1 cellular context compared by ENCODE assay signal in the genomic region with DNA sequence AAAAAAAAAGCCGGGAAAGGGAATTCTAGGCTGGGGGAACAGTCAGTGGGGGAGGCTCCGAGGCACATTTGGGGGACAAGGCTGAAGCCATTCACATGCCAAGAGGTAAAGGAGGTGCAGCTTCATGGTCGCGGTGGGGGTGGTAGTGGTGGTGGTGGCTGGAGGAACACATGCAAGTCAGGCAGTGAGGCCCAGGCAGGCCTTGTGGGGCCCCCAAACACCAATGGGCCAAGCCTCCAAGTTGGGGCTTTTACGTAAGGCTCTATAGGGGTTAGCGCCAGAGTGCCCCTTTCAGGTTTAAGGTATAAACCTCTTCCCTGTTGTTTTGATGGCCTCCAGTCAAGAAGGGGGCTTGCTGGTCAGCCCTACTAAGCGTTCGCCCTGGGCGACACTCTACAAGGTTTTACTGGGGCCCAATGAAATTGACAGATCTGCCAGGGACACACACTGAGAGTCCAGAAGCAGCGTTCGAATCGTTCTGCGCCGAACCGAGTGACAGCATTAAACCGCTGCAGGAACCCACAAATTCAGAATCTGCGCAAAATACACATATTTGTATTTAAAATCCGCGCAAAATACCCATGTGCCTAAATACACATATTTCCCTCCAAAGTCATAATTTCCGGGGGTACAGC.
TF ChIP-seq lines count a peak whose summit lies in the region.

No MANE protein-coding gene starts in this region.

TF ChIP-seq in HepG2, 621 proteins besides CTCF, POLR2A, EP300 and RAD21 (continues in another document):
- TF ChIP-seq ZKSCAN1 (IDR thresholded peaks at IDR 0.05; ENCODE audit: low read length) (peak; percentile 95), U2AF2 (IDR thresholded peaks at IDR 0.05; ENCODE audit: low read depth, low read length) (peak; percentile 25; the same call in 1 of the 2 replicates), ZNF782 (CRISPR knock-in tag; IDR thresholded peaks at IDR 0.05; ENCODE audit: borderline replicate concordance) (0 out of 2 replicates have a peak, but pooled peaks have one; percentile 11), NR2F6 (IDR thresholded peaks at IDR 0.05) (no peak), NR2F6 (CRISPR knock-in tag; IDR thresholded peaks at IDR 0.05) (no peak), ZNF737 (CRISPR knock-in tag; IDR thresholded peaks at IDR 0.05; ENCODE audit: borderline replicate concordance) (0 out of 2 replicates have a peak, but pooled peaks have one; percentile 17), POLR2G (IDR thresholded peaks at IDR 0.05; ENCODE audit: low read depth, low read length) (no peak), GATAD1 (CRISPR knock-in tag; IDR thresholded peaks at IDR 0.05) (no peak), BRD4 (CRISPR knock-in tag; IDR thresholded peaks at IDR 0.05) (no peak), FOXM1 (CRISPR knock-in tag; IDR thresholded peaks at IDR 0.05) (no peak), ZNF20 (CRISPR knock-in tag; IDR thresholded peaks at IDR 0.05) (no peak; the same call in 1 of the 2 replicates), ZNF816 (CRISPR knock-in tag; IDR thresholded peaks at IDR 0.05; ENCODE audit: borderline replicate concordance) (0 out of 2 replicates have a peak, but pooled peaks have one; percentile 30), ZBTB21 (CRISPR knock-in tag; IDR thresholded peaks at IDR 0.05) (no peak; the same call in 1 of the 2 replicates), ZNF615 (CRISPR knock-in tag; IDR thresholded peaks at IDR 0.05; ENCODE audit: borderline replicate concordance) (peak; percentile 13; the same call in 1 of the 2 replicates), RBAK (CRISPR knock-in tag; IDR thresholded peaks at IDR 0.05) (0 out of 2 replicates have a peak, but pooled peaks have one; percentile 14), ZNF670 (CRISPR knock-in tag; IDR thresholded peaks at IDR 0.05; ENCODE audit: borderline replicate concordance) (0 out of 2 replicates have a peak, but pooled peaks have one; percentile 68), MBD4 (IDR thresholded peaks at IDR 0.05; ENCODE audit: borderline replicate concordance, low read length) (no peak), NAIF1 (CRISPR knock-in tag; IDR thresholded peaks at IDR 0.05; ENCODE audit: borderline replicate concordance) (no peak), MYNN (CRISPR knock-in tag; IDR thresholded peaks at IDR 0.05; ENCODE audit: low read depth) (0 out of 2 replicates have a peak, but pooled peaks have one; percentile 46), HIVEP1 (CRISPR knock-in tag; IDR thresholded peaks at IDR 0.05) (no peak), STAT5B (CRISPR knock-in tag; IDR thresholded peaks at IDR 0.05) (0 out of 2 replicates have a peak, but pooled peaks have one; percentile 25), THAP11 (CRISPR knock-in tag; IDR thresholded peaks at IDR 0.05) (no peak)
- TF ChIP-seq, protein P1, sequence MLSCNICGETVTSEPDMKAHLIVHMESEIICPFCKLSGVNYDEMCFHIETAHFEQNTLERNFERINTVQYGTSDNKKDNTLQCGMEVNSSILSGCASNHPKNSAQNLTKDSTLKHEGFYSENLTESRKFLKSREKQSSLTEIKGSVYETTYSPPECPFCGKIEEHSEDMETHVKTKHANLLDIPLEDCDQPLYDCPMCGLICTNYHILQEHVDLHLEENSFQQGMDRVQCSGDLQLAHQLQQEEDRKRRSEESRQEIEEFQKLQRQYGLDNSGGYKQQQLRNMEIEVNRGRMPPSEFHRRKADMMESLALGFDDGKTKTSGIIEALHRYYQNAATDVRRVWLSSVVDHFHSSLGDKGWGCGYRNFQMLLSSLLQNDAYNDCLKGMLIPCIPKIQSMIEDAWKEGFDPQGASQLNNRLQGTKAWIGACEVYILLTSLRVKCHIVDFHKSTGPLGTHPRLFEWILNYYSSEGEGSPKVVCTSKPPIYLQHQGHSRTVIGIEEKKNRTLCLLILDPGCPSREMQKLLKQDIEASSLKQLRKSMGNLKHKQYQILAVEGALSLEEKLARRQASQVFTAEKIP (CRISPR knock-in tag; IDR thresholded peaks at IDR 0.05; ENCODE audit: borderline replicate concordance), result no peak
- TF ChIP-seq, protein P2, sequence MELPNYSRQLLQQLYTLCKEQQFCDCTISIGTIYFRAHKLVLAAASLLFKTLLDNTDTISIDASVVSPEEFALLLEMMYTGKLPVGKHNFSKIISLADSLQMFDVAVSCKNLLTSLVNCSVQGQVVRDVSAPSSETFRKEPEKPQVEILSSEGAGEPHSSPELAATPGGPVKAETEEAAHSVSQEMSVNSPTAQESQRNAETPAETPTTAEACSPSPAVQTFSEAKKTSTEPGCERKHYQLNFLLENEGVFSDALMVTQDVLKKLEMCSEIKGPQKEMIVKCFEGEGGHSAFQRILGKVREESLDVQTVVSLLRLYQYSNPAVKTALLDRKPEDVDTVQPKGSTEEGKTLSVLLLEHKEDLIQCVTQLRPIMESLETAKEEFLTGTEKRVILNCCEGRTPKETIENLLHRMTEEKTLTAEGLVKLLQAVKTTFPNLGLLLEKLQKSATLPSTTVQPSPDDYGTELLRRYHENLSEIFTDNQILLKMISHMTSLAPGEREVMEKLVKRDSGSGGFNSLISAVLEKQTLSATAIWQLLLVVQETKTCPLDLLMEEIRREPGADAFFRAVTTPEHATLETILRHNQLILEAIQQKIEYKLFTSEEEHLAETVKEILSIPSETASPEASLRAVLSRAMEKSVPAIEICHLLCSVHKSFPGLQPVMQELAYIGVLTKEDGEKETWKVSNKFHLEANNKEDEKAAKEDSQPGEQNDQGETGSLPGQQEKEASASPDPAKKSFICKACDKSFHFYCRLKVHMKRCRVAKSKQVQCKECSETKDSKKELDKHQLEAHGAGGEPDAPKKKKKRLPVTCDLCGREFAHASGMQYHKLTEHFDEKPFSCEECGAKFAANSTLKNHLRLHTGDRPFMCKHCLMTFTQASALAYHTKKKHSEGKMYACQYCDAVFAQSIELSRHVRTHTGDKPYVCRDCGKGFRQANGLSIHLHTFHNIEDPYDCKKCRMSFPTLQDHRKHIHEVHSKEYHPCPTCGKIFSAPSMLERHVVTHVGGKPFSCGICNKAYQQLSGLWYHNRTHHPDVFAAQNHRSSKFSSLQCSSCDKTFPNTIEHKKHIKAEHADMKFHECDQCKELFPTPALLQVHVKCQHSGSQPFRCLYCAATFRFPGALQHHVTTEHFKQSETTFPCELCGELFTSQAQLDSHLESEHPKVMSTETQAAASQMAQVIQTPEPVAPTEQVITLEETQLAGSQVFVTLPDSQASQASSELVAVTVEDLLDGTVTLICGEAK (IDR thresholded peaks at IDR 0.05), result no peak
- TF ChIP-seq, protein P2 (CRISPR knock-in tag; IDR thresholded peaks at IDR 0.05), result no peak
- TF ChIP-seq, protein P3, sequence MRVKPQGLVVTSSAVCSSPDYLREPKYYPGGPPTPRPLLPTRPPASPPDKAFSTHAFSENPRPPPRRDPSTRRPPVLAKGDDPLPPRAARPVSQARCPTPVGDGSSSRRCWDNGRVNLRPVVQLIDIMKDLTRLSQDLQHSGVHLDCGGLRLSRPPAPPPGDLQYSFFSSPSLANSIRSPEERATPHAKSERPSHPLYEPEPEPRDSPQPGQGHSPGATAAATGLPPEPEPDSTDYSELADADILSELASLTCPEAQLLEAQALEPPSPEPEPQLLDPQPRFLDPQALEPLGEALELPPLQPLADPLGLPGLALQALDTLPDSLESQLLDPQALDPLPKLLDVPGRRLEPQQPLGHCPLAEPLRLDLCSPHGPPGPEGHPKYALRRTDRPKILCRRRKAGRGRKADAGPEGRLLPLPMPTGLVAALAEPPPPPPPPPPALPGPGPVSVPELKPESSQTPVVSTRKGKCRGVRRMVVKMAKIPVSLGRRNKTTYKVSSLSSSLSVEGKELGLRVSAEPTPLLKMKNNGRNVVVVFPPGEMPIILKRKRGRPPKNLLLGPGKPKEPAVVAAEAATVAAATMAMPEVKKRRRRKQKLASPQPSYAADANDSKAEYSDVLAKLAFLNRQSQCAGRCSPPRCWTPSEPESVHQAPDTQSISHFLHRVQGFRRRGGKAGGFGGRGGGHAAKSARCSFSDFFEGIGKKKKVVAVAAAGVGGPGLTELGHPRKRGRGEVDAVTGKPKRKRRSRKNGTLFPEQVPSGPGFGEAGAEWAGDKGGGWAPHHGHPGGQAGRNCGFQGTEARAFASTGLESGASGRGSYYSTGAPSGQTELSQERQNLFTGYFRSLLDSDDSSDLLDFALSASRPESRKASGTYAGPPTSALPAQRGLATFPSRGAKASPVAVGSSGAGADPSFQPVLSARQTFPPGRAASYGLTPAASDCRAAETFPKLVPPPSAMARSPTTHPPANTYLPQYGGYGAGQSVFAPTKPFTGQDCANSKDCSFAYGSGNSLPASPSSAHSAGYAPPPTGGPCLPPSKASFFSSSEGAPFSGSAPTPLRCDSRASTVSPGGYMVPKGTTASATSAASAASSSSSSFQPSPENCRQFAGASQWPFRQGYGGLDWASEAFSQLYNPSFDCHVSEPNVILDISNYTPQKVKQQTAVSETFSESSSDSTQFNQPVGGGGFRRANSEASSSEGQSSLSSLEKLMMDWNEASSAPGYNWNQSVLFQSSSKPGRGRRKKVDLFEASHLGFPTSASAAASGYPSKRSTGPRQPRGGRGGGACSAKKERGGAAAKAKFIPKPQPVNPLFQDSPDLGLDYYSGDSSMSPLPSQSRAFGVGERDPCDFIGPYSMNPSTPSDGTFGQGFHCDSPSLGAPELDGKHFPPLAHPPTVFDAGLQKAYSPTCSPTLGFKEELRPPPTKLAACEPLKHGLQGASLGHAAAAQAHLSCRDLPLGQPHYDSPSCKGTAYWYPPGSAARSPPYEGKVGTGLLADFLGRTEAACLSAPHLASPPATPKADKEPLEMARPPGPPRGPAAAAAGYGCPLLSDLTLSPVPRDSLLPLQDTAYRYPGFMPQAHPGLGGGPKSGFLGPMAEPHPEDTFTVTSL (CRISPR knock-in tag; IDR thresholded peaks at IDR 0.05; ENCODE audit: borderline replicate concordance), result peak; percentile 62; the same call in 1 of the 2 replicates
- TF ChIP-seq, protein P4, sequence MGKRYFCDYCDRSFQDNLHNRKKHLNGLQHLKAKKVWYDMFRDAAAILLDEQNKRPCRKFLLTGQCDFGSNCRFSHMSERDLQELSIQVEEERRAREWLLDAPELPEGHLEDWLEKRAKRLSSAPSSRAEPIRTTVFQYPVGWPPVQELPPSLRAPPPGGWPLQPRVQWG (CRISPR knock-in tag; IDR thresholded peaks at IDR 0.05; ENCODE audit: borderline replicate concordance, low read depth), result no peak
- TF ChIP-seq, protein P5, sequence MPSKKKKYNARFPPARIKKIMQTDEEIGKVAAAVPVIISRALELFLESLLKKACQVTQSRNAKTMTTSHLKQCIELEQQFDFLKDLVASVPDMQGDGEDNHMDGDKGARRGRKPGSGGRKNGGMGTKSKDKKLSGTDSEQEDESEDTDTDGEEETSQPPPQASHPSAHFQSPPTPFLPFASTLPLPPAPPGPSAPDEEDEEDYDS (CRISPR knock-in tag; IDR thresholded peaks at IDR 0.05), result no peak
- TF ChIP-seq, protein P6, sequence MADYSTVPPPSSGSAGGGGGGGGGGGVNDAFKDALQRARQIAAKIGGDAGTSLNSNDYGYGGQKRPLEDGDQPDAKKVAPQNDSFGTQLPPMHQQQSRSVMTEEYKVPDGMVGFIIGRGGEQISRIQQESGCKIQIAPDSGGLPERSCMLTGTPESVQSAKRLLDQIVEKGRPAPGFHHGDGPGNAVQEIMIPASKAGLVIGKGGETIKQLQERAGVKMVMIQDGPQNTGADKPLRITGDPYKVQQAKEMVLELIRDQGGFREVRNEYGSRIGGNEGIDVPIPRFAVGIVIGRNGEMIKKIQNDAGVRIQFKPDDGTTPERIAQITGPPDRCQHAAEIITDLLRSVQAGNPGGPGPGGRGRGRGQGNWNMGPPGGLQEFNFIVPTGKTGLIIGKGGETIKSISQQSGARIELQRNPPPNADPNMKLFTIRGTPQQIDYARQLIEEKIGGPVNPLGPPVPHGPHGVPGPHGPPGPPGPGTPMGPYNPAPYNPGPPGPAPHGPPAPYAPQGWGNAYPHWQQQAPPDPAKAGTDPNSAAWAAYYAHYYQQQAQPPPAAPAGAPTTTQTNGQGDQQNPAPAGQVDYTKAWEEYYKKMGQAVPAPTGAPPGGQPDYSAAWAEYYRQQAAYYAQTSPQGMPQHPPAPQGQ (CRISPR knock-in tag; IDR thresholded peaks at IDR 0.05; ENCODE audit: borderline replicate concordance), result no peak
